In genomic region chrX:126770179-126770578, GRCh38 we compare ENCODE assay signal across 10 cellular contexts. TPM values are rescaled to one million over a fixed set of nuclear protein-coding genes. Genes with fewer than 3 reads are reported as not detected.
DNase-seq lines count a peak whose midpoint lies in the region; ATAC-seq and TF ChIP-seq lines count a peak whose summit lies in the region.
"Had no signal": no experiment of that assay in that cellular context is flagged by ENCODE, and none has a peak within 500 bp of the region (broad histone marks: within the 10 kb centered on the region; RNA-seq: fewer than 3 reads in every experiment).

No MANE protein-coding gene starts in this region.

- TF ChIP-seq CTCF in KMS-11 (conservative IDR thresholded peaks at IDR 0.05; ENCODE audit: low read depth, low read length) = peak; percentile 64; the same call in 1 of the 2 replicates
- TF ChIP-seq CTCF in astrocyte of the cerebellum (IDR thresholded peaks at IDR 0.05; ENCODE audit: low read depth, low read length, missing control alignments) = peak; percentile 30
- TF ChIP-seq CTCF in lower lobe of right lung (IDR thresholded peaks at IDR 0.05) = peak; percentile 45
- peak in 2 of 4 experiments; percentile 37 to 43 for TF ChIP-seq CTCF in sigmoid colon (IDR thresholded peaks at IDR 0.05)

- DNase-seq in NCI-H524 (lab: John Stamatoyannopoulos, UW) (peak; percentile 9 to 64), NCI-H524 treated with DMSO at 0.1 percent for 48 hours (lab: John Stamatoyannopoulos, UW) (no peak), astrocyte of the cerebellum (ENCODE audit: low read depth) (no peak), lower lobe of right lung (no peak), sigmoid colon (no peak), DMS114 treated with DMSO at 0.1 percent for 48 hours (lab: John Stamatoyannopoulos, UW; ENCODE audit: unreplicated experiment) (no peak), UCSD-AML1 (lab: John Stamatoyannopoulos, UW; ENCODE audit: unreplicated experiment) (no peak)

- H3K36me3 ChIP-seq in KMS-11 (ENCODE audit: insufficient read depth) = no peaks in the 10 kb centered on the region
- H3K36me3 ChIP-seq in lower lobe of right lung = no peaks in the 10 kb centered on the region
- no peaks in the 10 kb centered on the region for H3K36me3 ChIP-seq in sigmoid colon

- H3K27me3 ChIP-seq in KMS-11 (ENCODE audit: insufficient read depth, low read depth) (no peaks in the 10 kb centered on the region), lower lobe of right lung (ENCODE audit: low read depth) (no peaks in the 10 kb centered on the region), sigmoid colon (no peaks in the 10 kb centered on the region)

- H3K79me2 ChIP-seq in KMS-11 (ENCODE audit: insufficient read depth, low read depth) = no peaks in the 10 kb centered on the region

- H3K9me3 ChIP-seq in lower lobe of right lung = no peaks in the 10 kb centered on the region
- H3K9me3 ChIP-seq in sigmoid colon = no peaks in the 10 kb centered on the region

- intact Hi-C loops in lower lobe of right lung (cut with DNase I) (no loop called here), sigmoid colon (cut with DNase I) (loop anchor here (5.0 kb wide), 1 partner anchor 267 kb away; no protein-coding TSS in a partner anchor)

- in situ Hi-C loops in astrocyte of the cerebellum (cut with HindIII; ENCODE audit: low sequenced_read_pairs) = no loop called here

- WGBS in sigmoid colon, 2 donors = 10 to 28% methylated on average over 5 of the region's 5 CpGs

- H3K4me2 ChIP-seq in KMS-11 = no peak overlapping the region

- H3K4me1 ChIP-seq in KMS-11 (ENCODE audit: low read depth, poor library complexity, severe bottlenecking) (no peaks in the 10 kb centered on the region), lower lobe of right lung (no peaks in the 10 kb centered on the region), sigmoid colon (no peaks in the 10 kb centered on the region)

- H3K4me3 ChIP-seq in KMS-11 (IDR thresholded peaks at IDR 0.05; ENCODE audit: insufficient read depth, low read depth, low read length) (no peak overlapping the region), astrocyte of the cerebellum (ENCODE audit: low read depth, low read length) (no peak overlapping the region), lower lobe of right lung (no peak overlapping the region), sigmoid colon (no peak overlapping the region)

- peak in 1 of 2 donors; percentile 64 for ATAC-seq in lower lobe of right lung

- no peaks in the 10 kb centered on the region for H4K20me1 ChIP-seq in KMS-11 (ENCODE audit: insufficient read depth)

- no peak overlapping the region for H3K9ac ChIP-seq in KMS-11

- H3K27ac ChIP-seq in KMS-11 (no peak overlapping the region), lower lobe of right lung (no peak overlapping the region), sigmoid colon (no peak overlapping the region)

- no peak for TF ChIP-seq POLR2A in sigmoid colon (IDR thresholded peaks at IDR 0.05)

- H2AFZ ChIP-seq in KMS-11 (ENCODE audit: low read depth) = no peak overlapping the region

- no peak for TF ChIP-seq EP300 in sigmoid colon (IDR thresholded peaks at IDR 0.05)

RNA-seq across cellular contexts. Expression of gene PRR32, which starts 49.4 kb away (rescaled TPM):
- total RNA-seq in lower lobe of right lung (not detected), sigmoid colon (not detected)
- not detected for polyA plus RNA-seq in sigmoid colon
- total RNA-seq: CD4-positive, CD25-positive, alpha-beta regulatory T cell; mononuclear cell had no signal
- polyA plus RNA-seq: CD4-positive, CD25-positive, alpha-beta regulatory T cell had no signal

Comparison
In these comparisons a context has a peak if more than half of its experiments do, and no peak if none do; other contexts are left out.
1. DNase-seq: peak in NCI-H524 (2 of 2); none in NCI-H524 treated with DMSO at 0.1 percent for 48 hours (single experiment), astrocyte of the cerebellum (single experiment), lower lobe of right lung (single experiment), sigmoid colon (single experiment), DMS114 treated with DMSO at 0.1 percent for 48 hours (single experiment) and UCSD-AML1 (single experiment).